In the genomic region with DNA sequence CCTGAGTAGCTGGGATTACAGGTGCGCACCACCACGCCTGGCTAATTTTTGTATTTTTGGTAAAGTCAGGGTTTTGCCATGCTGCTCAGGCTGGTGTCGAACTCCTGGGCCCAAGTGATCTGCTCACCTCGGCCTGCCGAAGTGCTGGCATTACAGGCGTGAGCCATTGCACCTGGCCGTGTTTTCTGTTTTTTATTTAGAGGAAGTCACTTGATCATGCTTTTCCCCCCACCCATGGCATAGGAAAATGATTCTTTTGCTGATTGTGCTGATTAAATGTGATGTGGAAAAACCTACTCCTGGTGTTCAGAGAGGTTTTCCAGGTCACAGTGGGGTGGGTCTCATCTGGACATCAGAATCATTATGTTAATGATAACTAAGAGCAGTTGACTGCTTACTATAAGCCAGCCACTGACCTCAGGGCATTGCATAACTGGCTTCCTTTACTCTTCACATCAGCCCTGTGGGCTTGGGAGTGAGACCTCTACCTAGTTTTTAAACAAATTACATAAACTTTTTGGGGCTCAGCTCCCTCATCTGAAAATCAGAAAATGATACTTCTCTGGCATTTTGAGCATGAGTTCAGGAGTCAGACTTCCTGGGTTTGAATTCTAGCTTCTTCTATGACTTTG, we compare ENCODE assay signal across 12 cellular contexts.
DNase-seq lines count a peak whose midpoint lies in the region; ATAC-seq and TF ChIP-seq lines count a peak whose summit lies in the region.
"Had no signal": no experiment of that assay in that cellular context is flagged by ENCODE, and none has a peak within 500 bp of the region (broad histone marks: within the 10 kb centered on the region; RNA-seq: fewer than 3 reads in every experiment).

No MANE protein-coding gene starts in this region.

- TF ChIP-seq CTCF in mesothelial cell of epicardium (IDR thresholded peaks at IDR 0.05; ENCODE audit: unreplicated experiment) (no peak), gastroesophageal sphincter (IDR thresholded peaks at IDR 0.05) (no peak), progenitor cell of endocrine pancreas (IDR thresholded peaks at IDR 0.05; ENCODE audit: unreplicated experiment) (no peak)

- TF ChIP-seq EP300 in gastroesophageal sphincter (IDR thresholded peaks at IDR 0.05) = no peak

- ATAC-seq in gastroesophageal sphincter = no peak
- no peak for ATAC-seq in GM18867 (IDR thresholded peaks at IDR 0.05; ENCODE audit: unreplicated experiment)
- ATAC-seq: activated T-cell treated with anti-CD3 and anti-CD28 coated beads, Interleukin-2, amount 50 U/mL, for 4 hours had no signal

- peaks cover 75% of the 10 kb centered on the region for H3K4me1 Mint-ChIP-seq in activated CD4-positive, alpha-beta memory T cell treated with anti-CD3 and anti-CD28 coated beads, Interleukin-2, amount 10 ng/mL, durations not matched to agents 7 days and 5 days
- peaks cover 72% of the 10 kb centered on the region for H3K4me1 Mint-ChIP-seq in mesothelial cell of epicardium
- peaks cover 41% of the 10 kb centered on the region for H3K4me1 Mint-ChIP-seq in progenitor cell of endocrine pancreas (ENCODE audit: low read depth)

- POLR2A ChIA-PET in activated CD4-positive, alpha-beta memory T cell treated with anti-CD3 and anti-CD28 coated beads, Interleukin-2, amount 10 ng/mL, durations not matched to agents 7 days and 5 days (lab: Charles Lee) = interaction anchor here (0.8 to 2.2 kb wide), 8 partner anchors 9 to 96 kb away, joined by 3 to 9 read pairs (median 4); no protein-coding TSS in a partner anchor

- WGBS in gastroesophageal sphincter (ENCODE audit: low coverage in 1 of 2), 2 donors = 75 to 100% methylated on average over 1 to 5 of the region's 7 CpGs

- no peaks in the 10 kb centered on the region for H3K27me3 ChIP-seq in gastroesophageal sphincter
- H3K27me3 ChIP-seq: breast epithelium, pancreas had no signal

- TF ChIP-seq POLR2A in gastroesophageal sphincter (IDR thresholded peaks at IDR 0.05) = no peak

- no peaks in the 10 kb centered on the region for H3K27me3 Mint-ChIP-seq in activated CD4-positive, alpha-beta memory T cell treated with anti-CD3 and anti-CD28 coated beads, Interleukin-2, amount 10 ng/mL, durations not matched to agents 7 days and 5 days
- H3K27me3 Mint-ChIP-seq in mesothelial cell of epicardium (ENCODE audit: low read depth) (no peaks in the 10 kb centered on the region), progenitor cell of endocrine pancreas (no peaks in the 10 kb centered on the region)

- peaks cover 43% of the 10 kb centered on the region for H3K36me3 Mint-ChIP-seq in activated CD4-positive, alpha-beta memory T cell treated with anti-CD3 and anti-CD28 coated beads, Interleukin-2, amount 10 ng/mL, durations not matched to agents 7 days and 5 days (ENCODE audit: low read depth)
- H3K36me3 Mint-ChIP-seq in mesothelial cell of epicardium = no peaks in the 10 kb centered on the region
- no peaks in the 10 kb centered on the region for H3K36me3 Mint-ChIP-seq in progenitor cell of endocrine pancreas (ENCODE audit: insufficient read depth)

- peaks cover 0 to 27% (median 0%) of the 10 kb centered on the region in 3 donors for H3K4me1 ChIP-seq in gastroesophageal sphincter

- DNase-seq in AML-193 (lab: John Stamatoyannopoulos, UW) = peak; percentile 40 to 46
- DNase-seq in EL = peak; percentile 32
- no peak for DNase-seq in activated CD4-positive, alpha-beta memory T cell treated with anti-CD3 and anti-CD28 coated beads, Interleukin-2, amount 10 ng/mL, durations not matched to agents 7 days and 5 days
- DNase-seq in mesothelial cell of epicardium (ENCODE audit: low spot score in 2 of 2, unreplicated experiment in 2 of 2) = no peak
- no peak for DNase-seq in activated CD4-positive, CD25-positive, alpha-beta regulatory T cell (lab: John Stamatoyannopoulos, UW)
- DNase-seq in progenitor cell of endocrine pancreas (ENCODE audit: low spot score, unreplicated experiment) = no peak
- DNase-seq: activated T-cell treated with anti-CD3 and anti-CD28 coated beads, Interleukin-2, amount 50 U/mL, for 4 hours; hippocampal formation; pancreas had no signal

- no peaks in the 10 kb centered on the region for H3K9me3 ChIP-seq in gastroesophageal sphincter
- H3K9me3 ChIP-seq: breast epithelium, pancreas had no signal

- no peaks in the 10 kb centered on the region for H3K36me3 ChIP-seq in gastroesophageal sphincter
- H3K36me3 ChIP-seq: breast epithelium, pancreas had no signal

- H3K27ac Mint-ChIP-seq in activated CD4-positive, alpha-beta memory T cell treated with anti-CD3 and anti-CD28 coated beads, Interleukin-2, amount 10 ng/mL, durations not matched to agents 7 days and 5 days = peak overlapping the region; percentile 44
- H3K27ac Mint-ChIP-seq in mesothelial cell of epicardium = peak overlapping the region; percentile 97
- H3K27ac Mint-ChIP-seq in progenitor cell of endocrine pancreas = no peak overlapping the region

- CTCF ChIA-PET in activated CD4-positive, alpha-beta memory T cell treated with anti-CD3 and anti-CD28 coated beads, Interleukin-2, amount 10 ng/mL, durations not matched to agents 7 days and 5 days (lab: Charles Lee) = interaction anchor here (1.1 to 1.2 kb wide), 2 partner anchors 33 to 72 kb away, joined by 3 read pairs; no protein-coding TSS in a partner anchor

- H3K4me3 ChIP-seq in gastroesophageal sphincter = no peak overlapping the region
- H3K4me3 ChIP-seq: breast epithelium, pancreas had no signal

- no peaks in the 10 kb centered on the region for H3K9me3 Mint-ChIP-seq in activated CD4-positive, alpha-beta memory T cell treated with anti-CD3 and anti-CD28 coated beads, Interleukin-2, amount 10 ng/mL, durations not matched to agents 7 days and 5 days
- H3K9me3 Mint-ChIP-seq in mesothelial cell of epicardium (no peaks in the 10 kb centered on the region), progenitor cell of endocrine pancreas (ENCODE audit: low read depth) (no peaks in the 10 kb centered on the region)
- H3K9me3 Mint-ChIP-seq: activated T-cell treated with anti-CD3 and anti-CD28 coated beads, Interleukin-2, amount 50 U/mL, for 4 hours had no signal

- no peak overlapping the region for H3K4me3 Mint-ChIP-seq in activated CD4-positive, alpha-beta memory T cell treated with anti-CD3 and anti-CD28 coated beads, Interleukin-2, amount 10 ng/mL, durations not matched to agents 7 days and 5 days
- H3K4me3 Mint-ChIP-seq in mesothelial cell of epicardium (no peak overlapping the region), progenitor cell of endocrine pancreas (ENCODE audit: low read depth) (no peak overlapping the region)
- H3K4me3 Mint-ChIP-seq: activated T-cell treated with anti-CD3 and anti-CD28 coated beads, Interleukin-2, amount 50 U/mL, for 4 hours had no signal

- no peak overlapping the region for H3K27ac ChIP-seq in gastroesophageal sphincter

Comparison
In these comparisons a context has a peak if more than half of its experiments do, and no peak if none do; other contexts are left out.
1. DNase-seq: peak in AML-193 (2 of 2) and EL (single experiment); none in activated CD4-positive, alpha-beta memory T cell treated with anti-CD3 and anti-CD28 coated beads, Interleukin-2, amount 10 ng/mL, durations not matched to agents 7 days and 5 days (single experiment), mesothelial cell of epicardium (0 of 2), activated CD4-positive, CD25-positive, alpha-beta regulatory T cell (0 of 4) and progenitor cell of endocrine pancreas (single experiment).